ENCODE assay signal across 1 cellular context in the genomic region with DNA sequence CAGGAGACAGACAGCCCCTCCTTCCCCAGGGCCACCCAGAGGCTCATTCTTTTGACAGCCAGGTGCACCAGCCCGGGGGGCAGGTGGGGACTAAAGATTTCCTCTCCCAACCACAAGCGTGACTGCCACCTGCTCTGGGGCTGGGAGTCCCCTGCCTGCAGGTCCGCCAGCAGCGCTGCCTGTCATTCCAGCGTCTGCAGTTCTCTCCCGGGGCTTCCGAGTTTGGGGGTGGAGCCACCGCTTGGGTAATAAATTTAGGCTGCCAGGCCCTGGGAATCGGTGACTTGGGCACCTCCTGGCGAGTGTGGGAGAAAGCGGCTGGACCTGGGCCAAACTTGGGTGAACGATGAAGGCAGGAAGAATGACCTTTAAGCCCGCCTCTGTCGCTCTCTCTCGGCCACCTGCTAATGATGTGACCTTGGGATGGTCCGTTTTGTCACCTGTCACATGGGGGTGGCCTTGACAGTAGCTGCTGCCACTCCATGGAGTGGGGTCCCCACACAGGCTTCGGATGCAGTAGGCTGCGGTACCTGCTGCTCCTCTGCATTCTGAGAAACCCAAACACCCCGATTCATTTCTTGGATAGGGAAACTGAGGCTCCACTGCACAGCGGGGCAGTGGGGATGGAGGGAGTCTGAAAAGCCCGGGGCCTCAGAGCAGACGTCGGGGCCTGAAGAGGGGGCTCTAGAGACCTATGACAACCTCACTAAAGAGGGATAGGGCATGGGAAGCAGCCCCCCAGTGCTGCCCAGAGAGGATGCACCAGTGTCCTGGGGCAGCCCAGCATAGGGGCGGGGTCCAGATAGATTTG.
TF ChIP-seq lines count a peak whose summit lies in the region.

No MANE protein-coding gene starts in this region.

TF ChIP-seq in HepG2, 621 proteins besides CTCF, POLR2A, EP300 and RAD21 (continued from another document and continues in another):
- TF ChIP-seq, protein P1, sequence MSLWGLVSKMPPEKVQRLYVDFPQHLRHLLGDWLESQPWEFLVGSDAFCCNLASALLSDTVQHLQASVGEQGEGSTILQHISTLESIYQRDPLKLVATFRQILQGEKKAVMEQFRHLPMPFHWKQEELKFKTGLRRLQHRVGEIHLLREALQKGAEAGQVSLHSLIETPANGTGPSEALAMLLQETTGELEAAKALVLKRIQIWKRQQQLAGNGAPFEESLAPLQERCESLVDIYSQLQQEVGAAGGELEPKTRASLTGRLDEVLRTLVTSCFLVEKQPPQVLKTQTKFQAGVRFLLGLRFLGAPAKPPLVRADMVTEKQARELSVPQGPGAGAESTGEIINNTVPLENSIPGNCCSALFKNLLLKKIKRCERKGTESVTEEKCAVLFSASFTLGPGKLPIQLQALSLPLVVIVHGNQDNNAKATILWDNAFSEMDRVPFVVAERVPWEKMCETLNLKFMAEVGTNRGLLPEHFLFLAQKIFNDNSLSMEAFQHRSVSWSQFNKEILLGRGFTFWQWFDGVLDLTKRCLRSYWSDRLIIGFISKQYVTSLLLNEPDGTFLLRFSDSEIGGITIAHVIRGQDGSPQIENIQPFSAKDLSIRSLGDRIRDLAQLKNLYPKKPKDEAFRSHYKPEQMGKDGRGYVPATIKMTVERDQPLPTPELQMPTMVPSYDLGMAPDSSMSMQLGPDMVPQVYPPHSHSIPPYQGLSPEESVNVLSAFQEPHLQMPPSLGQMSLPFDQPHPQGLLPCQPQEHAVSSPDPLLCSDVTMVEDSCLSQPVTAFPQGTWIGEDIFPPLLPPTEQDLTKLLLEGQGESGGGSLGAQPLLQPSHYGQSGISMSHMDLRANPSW (CRISPR knock-in tag; IDR thresholded peaks at IDR 0.05; ENCODE audit: borderline replicate concordance): no peak; the same call in 1 of the 2 replicates
- TF ChIP-seq KAT2B (IDR thresholded peaks at IDR 0.05; ENCODE audit: borderline replicate concordance, low read depth, low read length): no peak
- no peak for TF ChIP-seq NRL (CRISPR knock-in tag; IDR thresholded peaks at IDR 0.05; ENCODE audit: borderline replicate concordance)
- TF ChIP-seq ZNF577 (CRISPR knock-in tag; IDR thresholded peaks at IDR 0.05; ENCODE audit: borderline replicate concordance, low read depth): no peak
- peak; percentile 52 for TF ChIP-seq CBX1 (IDR thresholded peaks at IDR 0.05; ENCODE audit: low read depth)
- no peak for TF ChIP-seq NR3C1 (CRISPR knock-in tag; IDR thresholded peaks at IDR 0.05)
- TF ChIP-seq, protein P2, sequence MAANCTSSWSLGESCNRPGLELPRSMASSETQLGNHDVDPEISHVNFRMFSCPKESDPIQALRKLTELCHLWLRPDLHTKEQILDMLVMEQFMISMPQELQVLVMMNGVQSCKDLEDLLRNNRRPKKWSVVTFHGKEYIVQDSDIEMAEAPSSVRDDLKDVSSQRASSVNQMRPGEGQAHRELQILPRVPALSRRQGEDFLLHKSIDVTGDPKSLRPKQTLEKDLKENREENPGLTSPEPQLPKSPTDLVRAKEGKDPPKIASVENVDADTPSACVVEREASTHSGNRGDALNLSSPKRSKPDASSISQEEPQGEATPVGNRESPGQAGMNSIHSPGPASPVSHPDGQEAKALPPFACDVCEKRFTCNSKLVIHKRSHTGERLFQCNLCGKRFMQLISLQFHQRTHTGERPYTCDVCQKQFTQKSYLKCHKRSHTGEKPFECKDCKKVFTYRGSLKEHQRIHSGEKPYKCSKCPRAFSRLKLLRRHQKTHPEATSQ (CRISPR knock-in tag; IDR thresholded peaks at IDR 0.05; ENCODE audit: borderline replicate concordance): 0 out of 2 replicates have a peak, but pooled peaks have one; percentile 38
- TF ChIP-seq HOXA3 (CRISPR knock-in tag; IDR thresholded peaks at IDR 0.05): peak; percentile 77
- TF ChIP-seq ZNF549 (CRISPR knock-in tag; IDR thresholded peaks at IDR 0.05): no peak
- TF ChIP-seq CC2D1A (CRISPR knock-in tag; IDR thresholded peaks at IDR 0.05): no peak
- TF ChIP-seq ZNF776 (CRISPR knock-in tag; IDR thresholded peaks at IDR 0.05): no peak
- no peak; the same call in 1 of the 2 replicates for TF ChIP-seq ZNF12 (CRISPR knock-in tag; IDR thresholded peaks at IDR 0.05)
- no peak for TF ChIP-seq ZNF530 (CRISPR knock-in tag; IDR thresholded peaks at IDR 0.05; ENCODE audit: low read depth)
- TF ChIP-seq SP5 (CRISPR knock-in tag; IDR thresholded peaks at IDR 0.05; ENCODE audit: borderline replicate concordance, low read depth): no peak; the same call in 1 of the 2 replicates
- no peak for TF ChIP-seq NCOA5 (CRISPR knock-in tag; IDR thresholded peaks at IDR 0.05)
- TF ChIP-seq SCMH1 (CRISPR knock-in tag; IDR thresholded peaks at IDR 0.05; ENCODE audit: borderline replicate concordance): no peak
- TF ChIP-seq POLR2AphosphoS5 (IDR thresholded peaks at IDR 0.05; ENCODE audit: low read depth, low read length): peak; percentile 34; the same call in 1 of the 2 replicates
- no peak; the same call in 1 of the 2 replicates for TF ChIP-seq ETV5 (CRISPR knock-in tag; IDR thresholded peaks at IDR 0.05; ENCODE audit: borderline replicate concordance)
- TF ChIP-seq, protein P3, sequence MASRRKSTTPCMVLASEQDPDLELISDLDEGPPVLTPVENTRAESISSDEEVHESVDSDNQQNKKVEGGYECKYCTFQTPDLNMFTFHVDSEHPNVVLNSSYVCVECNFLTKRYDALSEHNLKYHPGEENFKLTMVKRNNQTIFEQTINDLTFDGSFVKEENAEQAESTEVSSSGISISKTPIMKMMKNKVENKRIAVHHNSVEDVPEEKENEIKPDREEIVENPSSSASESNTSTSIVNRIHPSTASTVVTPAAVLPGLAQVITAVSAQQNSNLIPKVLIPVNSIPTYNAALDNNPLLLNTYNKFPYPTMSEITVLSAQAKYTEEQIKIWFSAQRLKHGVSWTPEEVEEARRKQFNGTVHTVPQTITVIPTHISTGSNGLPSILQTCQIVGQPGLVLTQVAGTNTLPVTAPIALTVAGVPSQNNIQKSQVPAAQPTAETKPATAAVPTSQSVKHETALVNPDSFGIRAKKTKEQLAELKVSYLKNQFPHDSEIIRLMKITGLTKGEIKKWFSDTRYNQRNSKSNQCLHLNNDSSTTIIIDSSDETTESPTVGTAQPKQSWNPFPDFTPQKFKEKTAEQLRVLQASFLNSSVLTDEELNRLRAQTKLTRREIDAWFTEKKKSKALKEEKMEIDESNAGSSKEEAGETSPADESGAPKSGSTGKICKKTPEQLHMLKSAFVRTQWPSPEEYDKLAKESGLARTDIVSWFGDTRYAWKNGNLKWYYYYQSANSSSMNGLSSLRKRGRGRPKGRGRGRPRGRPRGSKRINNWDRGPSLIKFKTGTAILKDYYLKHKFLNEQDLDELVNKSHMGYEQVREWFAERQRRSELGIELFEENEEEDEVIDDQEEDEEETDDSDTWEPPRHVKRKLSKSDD (CRISPR knock-in tag; IDR thresholded peaks at IDR 0.05; ENCODE audit: low read depth): 0 out of 2 replicates have a peak, but pooled peaks have one; percentile 50
- TF ChIP-seq, protein P4, sequence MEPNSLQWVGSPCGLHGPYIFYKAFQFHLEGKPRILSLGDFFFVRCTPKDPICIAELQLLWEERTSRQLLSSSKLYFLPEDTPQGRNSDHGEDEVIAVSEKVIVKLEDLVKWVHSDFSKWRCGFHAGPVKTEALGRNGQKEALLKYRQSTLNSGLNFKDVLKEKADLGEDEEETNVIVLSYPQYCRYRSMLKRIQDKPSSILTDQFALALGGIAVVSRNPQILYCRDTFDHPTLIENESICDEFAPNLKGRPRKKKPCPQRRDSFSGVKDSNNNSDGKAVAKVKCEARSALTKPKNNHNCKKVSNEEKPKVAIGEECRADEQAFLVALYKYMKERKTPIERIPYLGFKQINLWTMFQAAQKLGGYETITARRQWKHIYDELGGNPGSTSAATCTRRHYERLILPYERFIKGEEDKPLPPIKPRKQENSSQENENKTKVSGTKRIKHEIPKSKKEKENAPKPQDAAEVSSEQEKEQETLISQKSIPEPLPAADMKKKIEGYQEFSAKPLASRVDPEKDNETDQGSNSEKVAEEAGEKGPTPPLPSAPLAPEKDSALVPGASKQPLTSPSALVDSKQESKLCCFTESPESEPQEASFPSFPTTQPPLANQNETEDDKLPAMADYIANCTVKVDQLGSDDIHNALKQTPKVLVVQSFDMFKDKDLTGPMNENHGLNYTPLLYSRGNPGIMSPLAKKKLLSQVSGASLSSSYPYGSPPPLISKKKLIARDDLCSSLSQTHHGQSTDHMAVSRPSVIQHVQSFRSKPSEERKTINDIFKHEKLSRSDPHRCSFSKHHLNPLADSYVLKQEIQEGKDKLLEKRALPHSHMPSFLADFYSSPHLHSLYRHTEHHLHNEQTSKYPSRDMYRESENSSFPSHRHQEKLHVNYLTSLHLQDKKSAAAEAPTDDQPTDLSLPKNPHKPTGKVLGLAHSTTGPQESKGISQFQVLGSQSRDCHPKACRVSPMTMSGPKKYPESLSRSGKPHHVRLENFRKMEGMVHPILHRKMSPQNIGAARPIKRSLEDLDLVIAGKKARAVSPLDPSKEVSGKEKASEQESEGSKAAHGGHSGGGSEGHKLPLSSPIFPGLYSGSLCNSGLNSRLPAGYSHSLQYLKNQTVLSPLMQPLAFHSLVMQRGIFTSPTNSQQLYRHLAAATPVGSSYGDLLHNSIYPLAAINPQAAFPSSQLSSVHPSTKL (CRISPR knock-in tag; IDR thresholded peaks at IDR 0.05): peak; percentile 74
- TF ChIP-seq, protein P5, sequence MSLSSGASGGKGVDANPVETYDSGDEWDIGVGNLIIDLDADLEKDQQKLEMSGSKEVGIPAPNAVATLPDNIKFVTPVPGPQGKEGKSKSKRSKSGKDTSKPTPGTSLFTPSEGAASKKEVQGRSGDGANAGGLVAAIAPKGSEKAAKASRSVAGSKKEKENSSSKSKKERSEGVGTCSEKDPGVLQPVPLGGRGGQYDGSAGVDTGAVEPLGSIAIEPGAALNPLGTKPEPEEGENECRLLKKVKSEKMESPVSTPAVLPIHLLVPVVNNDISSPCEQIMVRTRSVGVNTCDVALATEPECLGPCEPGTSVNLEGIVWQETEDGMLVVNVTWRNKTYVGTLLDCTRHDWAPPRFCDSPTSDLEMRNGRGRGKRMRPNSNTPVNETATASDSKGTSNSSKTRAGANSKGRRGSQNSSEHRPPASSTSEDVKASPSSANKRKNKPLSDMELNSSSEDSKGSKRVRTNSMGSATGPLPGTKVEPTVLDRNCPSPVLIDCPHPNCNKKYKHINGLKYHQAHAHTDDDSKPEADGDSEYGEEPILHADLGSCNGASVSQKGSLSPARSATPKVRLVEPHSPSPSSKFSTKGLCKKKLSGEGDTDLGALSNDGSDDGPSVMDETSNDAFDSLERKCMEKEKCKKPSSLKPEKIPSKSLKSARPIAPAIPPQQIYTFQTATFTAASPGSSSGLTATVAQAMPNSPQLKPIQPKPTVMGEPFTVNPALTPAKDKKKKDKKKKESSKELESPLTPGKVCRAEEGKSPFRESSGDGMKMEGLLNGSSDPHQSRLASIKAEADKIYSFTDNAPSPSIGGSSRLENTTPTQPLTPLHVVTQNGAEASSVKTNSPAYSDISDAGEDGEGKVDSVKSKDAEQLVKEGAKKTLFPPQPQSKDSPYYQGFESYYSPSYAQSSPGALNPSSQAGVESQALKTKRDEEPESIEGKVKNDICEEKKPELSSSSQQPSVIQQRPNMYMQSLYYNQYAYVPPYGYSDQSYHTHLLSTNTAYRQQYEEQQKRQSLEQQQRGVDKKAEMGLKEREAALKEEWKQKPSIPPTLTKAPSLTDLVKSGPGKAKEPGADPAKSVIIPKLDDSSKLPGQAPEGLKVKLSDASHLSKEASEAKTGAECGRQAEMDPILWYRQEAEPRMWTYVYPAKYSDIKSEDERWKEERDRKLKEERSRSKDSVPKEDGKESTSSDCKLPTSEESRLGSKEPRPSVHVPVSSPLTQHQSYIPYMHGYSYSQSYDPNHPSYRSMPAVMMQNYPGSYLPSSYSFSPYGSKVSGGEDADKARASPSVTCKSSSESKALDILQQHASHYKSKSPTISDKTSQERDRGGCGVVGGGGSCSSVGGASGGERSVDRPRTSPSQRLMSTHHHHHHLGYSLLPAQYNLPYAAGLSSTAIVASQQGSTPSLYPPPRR (CRISPR knock-in tag; IDR thresholded peaks at IDR 0.05; ENCODE audit: borderline replicate concordance): peak; percentile 67; the same call in 1 of the 2 replicates
- TF ChIP-seq DNMT3B (CRISPR knock-in tag; conservative IDR thresholded peaks at IDR 0.05): no peak
- TF ChIP-seq FOXK1 (CRISPR knock-in tag; IDR thresholded peaks at IDR 0.05; ENCODE audit: borderline replicate concordance, low read depth): no peak
- TF ChIP-seq KDM3A (CRISPR knock-in tag; IDR thresholded peaks at IDR 0.05; ENCODE audit: low read depth): 0 out of 2 replicates have a peak, but pooled peaks have one; percentile 61
- TF ChIP-seq, protein P6, sequence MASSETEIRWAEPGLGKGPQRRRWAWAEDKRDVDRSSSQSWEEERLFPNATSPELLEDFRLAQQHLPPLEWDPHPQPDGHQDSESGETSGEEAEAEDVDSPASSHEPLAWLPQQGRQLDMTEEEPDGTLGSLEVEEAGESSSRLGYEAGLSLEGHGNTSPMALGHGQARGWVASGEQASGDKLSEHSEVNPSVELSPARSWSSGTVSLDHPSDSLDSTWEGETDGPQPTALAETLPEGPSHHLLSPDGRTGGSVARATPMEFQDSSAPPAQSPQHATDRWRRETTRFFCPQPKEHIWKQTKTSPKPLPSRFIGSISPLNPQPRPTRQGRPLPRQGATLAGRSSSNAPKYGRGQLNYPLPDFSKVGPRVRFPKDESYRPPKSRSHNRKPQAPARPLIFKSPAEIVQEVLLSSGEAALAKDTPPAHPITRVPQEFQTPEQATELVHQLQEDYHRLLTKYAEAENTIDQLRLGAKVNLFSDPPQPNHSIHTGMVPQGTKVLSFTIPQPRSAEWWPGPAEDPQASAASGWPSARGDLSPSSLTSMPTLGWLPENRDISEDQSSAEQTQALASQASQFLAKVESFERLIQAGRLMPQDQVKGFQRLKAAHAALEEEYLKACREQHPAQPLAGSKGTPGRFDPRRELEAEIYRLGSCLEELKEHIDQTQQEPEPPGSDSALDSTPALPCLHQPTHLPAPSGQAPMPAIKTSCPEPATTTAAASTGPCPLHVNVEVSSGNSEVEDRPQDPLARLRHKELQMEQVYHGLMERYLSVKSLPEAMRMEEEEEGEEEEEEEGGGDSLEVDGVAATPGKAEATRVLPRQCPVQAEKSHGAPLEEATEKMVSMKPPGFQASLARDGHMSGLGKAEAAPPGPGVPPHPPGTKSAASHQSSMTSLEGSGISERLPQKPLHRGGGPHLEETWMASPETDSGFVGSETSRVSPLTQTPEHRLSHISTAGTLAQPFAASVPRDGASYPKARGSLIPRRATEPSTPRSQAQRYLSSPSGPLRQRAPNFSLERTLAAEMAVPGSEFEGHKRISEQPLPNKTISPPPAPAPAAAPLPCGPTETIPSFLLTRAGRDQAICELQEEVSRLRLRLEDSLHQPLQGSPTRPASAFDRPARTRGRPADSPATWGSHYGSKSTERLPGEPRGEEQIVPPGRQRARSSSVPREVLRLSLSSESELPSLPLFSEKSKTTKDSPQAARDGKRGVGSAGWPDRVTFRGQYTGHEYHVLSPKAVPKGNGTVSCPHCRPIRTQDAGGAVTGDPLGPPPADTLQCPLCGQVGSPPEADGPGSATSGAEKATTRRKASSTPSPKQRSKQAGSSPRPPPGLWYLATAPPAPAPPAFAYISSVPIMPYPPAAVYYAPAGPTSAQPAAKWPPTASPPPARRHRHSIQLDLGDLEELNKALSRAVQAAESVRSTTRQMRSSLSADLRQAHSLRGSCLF (CRISPR knock-in tag; IDR thresholded peaks at IDR 0.05; ENCODE audit: borderline replicate concordance): no peak
- peak; percentile 54 for TF ChIP-seq ZNF292 (CRISPR knock-in tag; IDR thresholded peaks at IDR 0.05; ENCODE audit: borderline replicate concordance, low read depth)
- TF ChIP-seq SRSF4 (IDR thresholded peaks at IDR 0.05; ENCODE audit: low read depth, low read length, poor library complexity, severe bottlenecking): no peak
- TF ChIP-seq, protein P7, sequence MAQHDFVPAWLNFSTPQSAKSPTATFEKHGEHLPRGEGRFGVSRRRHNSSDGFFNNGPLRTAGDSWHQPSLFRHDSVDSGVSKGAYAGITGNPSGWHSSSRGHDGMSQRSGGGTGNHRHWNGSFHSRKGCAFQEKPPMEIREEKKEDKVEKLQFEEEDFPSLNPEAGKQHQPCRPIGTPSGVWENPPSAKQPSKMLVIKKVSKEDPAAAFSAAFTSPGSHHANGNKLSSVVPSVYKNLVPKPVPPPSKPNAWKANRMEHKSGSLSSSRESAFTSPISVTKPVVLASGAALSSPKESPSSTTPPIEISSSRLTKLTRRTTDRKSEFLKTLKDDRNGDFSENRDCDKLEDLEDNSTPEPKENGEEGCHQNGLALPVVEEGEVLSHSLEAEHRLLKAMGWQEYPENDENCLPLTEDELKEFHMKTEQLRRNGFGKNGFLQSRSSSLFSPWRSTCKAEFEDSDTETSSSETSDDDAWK (CRISPR knock-in tag; IDR thresholded peaks at IDR 0.05): no peak
